Comparison of ENCODE assay signal across 8 cellular contexts in genomic region chr4:169268951-169269781, GRCh38. TPM values are rescaled to one million over a fixed set of nuclear protein-coding genes. Genes with fewer than 3 reads are reported as not detected.
DNase-seq lines count a peak whose midpoint lies in the region; ATAC-seq and TF ChIP-seq lines count a peak whose summit lies in the region.

No MANE protein-coding gene starts in this region.

- H3K9me3 Mint-ChIP-seq in naive thymus-derived CD4-positive, alpha-beta T cell: peaks cover 0 to 5% (median 0%) of the 10 kb centered on the region in 11 donors

- DNase-seq in MV-4-11 (lab: John Stamatoyannopoulos, UW) (peak; percentile 24), dorsolateral prefrontal cortex (peak in 1 of 10 donors; percentile 27), COLO668 (lab: John Stamatoyannopoulos, UW; ENCODE audit: unreplicated experiment) (no peak)
- no peak for DNase-seq in naive thymus-derived CD4-positive, alpha-beta T cell
- no peak for DNase-seq in stimulated activated CD8-positive, alpha-beta memory T cell treated with anti-CD3 and anti-CD28 coated beads, Interleukin-4, amount 100 ng/mL, for 48 hours
- no peak for DNase-seq in activated CD8-positive, alpha-beta memory T cell treated with anti-CD3 and anti-CD28 coated beads, Interleukin-2, amount 50 U/mL, for 4 hours

- peaks cover 53 to 75% (median 59%) of the 10 kb centered on the region in 5 donors for H3K27me3 Mint-ChIP-seq in naive thymus-derived CD4-positive, alpha-beta T cell

- peaks cover 45% of the 10 kb centered on the region for H3K27me3 ChIP-seq in DOHH2 (ENCODE audit: control insufficient read depth, low read length)
- no peaks in the 10 kb centered on the region for H3K27me3 ChIP-seq in dorsolateral prefrontal cortex
- H3K27me3 ChIP-seq in naive thymus-derived CD4-positive, alpha-beta T cell (ENCODE audit: control insufficient read depth in 2 of 2, insufficient read depth in 2 of 2, low read length in 2 of 2): peaks cover 4 to 6% of the 10 kb centered on the region in 2 donors

- POLR2A ChIA-PET in naive thymus-derived CD4-positive, alpha-beta T cell (lab: Charles Lee): no interaction called here

- CTCF ChIA-PET in naive thymus-derived CD4-positive, alpha-beta T cell (lab: Charles Lee): no interaction called here

- H3K36me3 Mint-ChIP-seq in naive thymus-derived CD4-positive, alpha-beta T cell: no peaks in the 10 kb centered on the region

- peaks cover 0 to 28% (median 16%) of the 10 kb centered on the region in 7 donors for H3K4me1 Mint-ChIP-seq in naive thymus-derived CD4-positive, alpha-beta T cell

- no peak for ATAC-seq in naive thymus-derived CD4-positive, alpha-beta T cell
- ATAC-seq in HG03139 (IDR thresholded peaks at IDR 0.05; ENCODE audit: unreplicated experiment): no peak

- peak overlapping the region; percentile 68 for H3K4me2 ChIP-seq in DOHH2 (ENCODE audit: low read length)

- peak overlapping the region in 9 of 10 donors; percentile 8 to 79 (median 71) for H3K4me3 Mint-ChIP-seq in naive thymus-derived CD4-positive, alpha-beta T cell

- no peaks in the 10 kb centered on the region; the same call in 1 of the 2 replicates for H4K20me1 ChIP-seq in DOHH2 (ENCODE audit: control insufficient read depth, insufficient read depth, low read depth, low read length)

- peaks cover 22% of the 10 kb centered on the region for H3K4me1 ChIP-seq in DOHH2 (ENCODE audit: control insufficient read depth, low read length)
- H3K4me1 ChIP-seq in naive thymus-derived CD4-positive, alpha-beta T cell (ENCODE audit: control insufficient read depth in 2 of 2, insufficient read depth in 2 of 2, low read length in 2 of 2): no peaks in the 10 kb centered on the region

- no peaks in the 10 kb centered on the region; the same call in 1 of the 2 replicates for H3K79me2 ChIP-seq in DOHH2 (ENCODE audit: control insufficient read depth, low read length)

- H3K27ac Mint-ChIP-seq in naive thymus-derived CD4-positive, alpha-beta T cell: no peak overlapping the region

- H3K9me3 ChIP-seq in DOHH2 (ENCODE audit: control insufficient read depth, insufficient read depth, low read length): no peaks in the 10 kb centered on the region
- no peaks in the 10 kb centered on the region for H3K9me3 ChIP-seq in naive thymus-derived CD4-positive, alpha-beta T cell (ENCODE audit: control insufficient read depth in 2 of 3, low read length in 3 of 3)

- no peak overlapping the region for H3K27ac ChIP-seq in DOHH2 (ENCODE audit: low read depth, low read length)
- peak overlapping the region in 35 of 59 donors; percentile 8 to 97 (median 94) for H3K27ac ChIP-seq in dorsolateral prefrontal cortex
- no peak overlapping the region for H3K27ac ChIP-seq in naive thymus-derived CD4-positive, alpha-beta T cell (ENCODE audit: low read depth, low read length)

- no peaks in the 10 kb centered on the region for H3K36me3 ChIP-seq in DOHH2 (ENCODE audit: control insufficient read depth, low read length)
- H3K36me3 ChIP-seq in naive thymus-derived CD4-positive, alpha-beta T cell (ENCODE audit: control insufficient read depth in 2 of 3, insufficient read depth in 3 of 3, low read length in 3 of 3): no peaks in the 10 kb centered on the region

- H3K4me3 ChIP-seq in DOHH2 (ENCODE audit: low read length) (peak overlapping the region; percentile 72), dorsolateral prefrontal cortex (peak overlapping the region; percentile 59 to 98 (median 90))
- no peak overlapping the region for H3K4me3 ChIP-seq in naive thymus-derived CD4-positive, alpha-beta T cell (ENCODE audit: low read length)

- peaks cover 9% of the 10 kb centered on the region for H3F3A ChIP-seq in DOHH2 (ENCODE audit: control insufficient read depth, insufficient read depth)

- H3K9me2 ChIP-seq in DOHH2 (replicated peaks; ENCODE audit: control insufficient read depth, low read length): no peaks in the 10 kb centered on the region

- intact Hi-C loops in dorsolateral prefrontal cortex (cut with DNase I): no loop called here
- intact Hi-C loops in naive thymus-derived CD4-positive, alpha-beta T cell (cut with micrococcal nuclease): no loop called here

- TF ChIP-seq CTCF in DOHH2 (IDR thresholded peaks at IDR 0.05; ENCODE audit: low read depth, low read length, poor library complexity, severe bottlenecking): no peak
- TF ChIP-seq CTCF in dorsolateral prefrontal cortex (IDR thresholded peaks at IDR 0.05 in 54 of 56, conservative IDR thresholded peaks at IDR 0.05 in 2 of 56; ENCODE audit: low read depth in 1 of 56, partially characterized antibody in 56 of 56): no peak

RNA-seq across cellular contexts. Expression of gene SH3RF1, which starts 1.6 kb away (rescaled TPM):
- total RNA-seq in dorsolateral prefrontal cortex: 10 to 100 TPM; 18.2 to 46.9 (median 29.5) TPM
- 1 to 10 TPM in 1 of 5 experiments, under 1 TPM in 3, not detected in 1; 0.08 to 3.8 (median 0.50) TPM for total RNA-seq in naive thymus-derived CD4-positive, alpha-beta T cell
- polyA plus RNA-seq in naive thymus-derived CD4-positive, alpha-beta T cell: not detected

Comparison
In these comparisons a context has a peak if more than half of its experiments do, and no peak if none do; other contexts are left out.
1. H3K27ac ChIP-seq: peak in dorsolateral prefrontal cortex (35 of 59); none in DOHH2 (single experiment) and naive thymus-derived CD4-positive, alpha-beta T cell (single experiment).